Comparison of ENCODE assay signal across 32 cellular contexts in the genomic region with DNA sequence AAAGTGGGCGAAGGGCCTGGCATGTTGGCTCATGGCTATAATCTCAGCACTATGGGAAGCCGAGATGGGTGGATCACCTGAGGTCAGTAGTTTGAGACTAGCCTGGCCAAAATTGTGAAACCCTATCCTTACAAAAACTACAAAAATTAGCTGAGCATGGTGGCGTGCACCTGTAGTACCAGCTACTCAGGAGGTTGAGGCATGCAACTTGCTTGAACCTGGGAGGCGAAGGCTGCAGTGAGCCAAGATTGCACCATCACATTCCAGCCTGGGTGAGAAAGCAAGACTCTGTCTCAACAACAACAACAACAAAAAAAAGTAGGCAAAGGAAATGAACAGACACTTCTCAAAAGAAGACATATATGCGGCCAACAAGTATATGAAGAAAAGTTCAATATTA.
"Had no signal": no experiment of that assay in that cellular context is flagged by ENCODE, and none has a peak within 500 bp of the region (broad histone marks: within the 10 kb centered on the region; RNA-seq: fewer than 3 reads in every experiment).

No MANE protein-coding gene starts in this region.

- H3K27ac ChIP-seq: KMS-11 had no signal

- H3K27me3 ChIP-seq: MG63 had no signal

- DNase-seq: Karpas-422, MG63, MM.1S, NCI-H1048, NCI-H1092, NCI-H1092 treated with DMSO at 0.1 percent for 48 hours, NCI-H1105, NCI-H1105 treated with DMSO at 0.1 percent for 48 hours, NCI-H1417, NCI-H1417 treated with DMSO at 0.1 percent for 48 hours, NCI-H1436, NCI-H1436 treated with DMSO at 0.1 percent for 48 hours, NCI-H146, NCI-H1694, NCI-H1694 treated with DMSO at 0.1 percent for 48 hours, NCI-H187, NCI-H187 treated with DMSO at 0.1 percent for 48 hours, NCI-H1930, NCI-H2029, NCI-H2029 treated with DMSO at 0.1 percent for 48 hours, NCI-H2081, NCI-H2081 treated with DMSO at 0.1 percent for 48 hours, NCI-H2107, NCI-H2171, NCI-H2171 treated with DMSO at 0.1 percent for 48 hours, NCI-H2227 treated with DMSO at 0.1 percent for 48 hours, NCI-H226, NCI-H345, NCI-H446, NCI-H446 treated with DMSO at 0.1 percent for 48 hours, NCI-H510A had no signal

- H3K4me3 ChIP-seq: MG63 had no signal

- H3K4me2 ChIP-seq: KMS-11 had no signal

- H3K9ac ChIP-seq: KMS-11 had no signal
